In genomic region chr1:159924025-159924790, GRCh38 we compare ENCODE assay signal across 8 cellular contexts. TPM values are rescaled to one million over a fixed set of nuclear protein-coding genes. Genes with fewer than 3 reads are reported as not detected.
DNase-seq lines count a peak whose midpoint lies in the region; ATAC-seq and TF ChIP-seq lines count a peak whose summit lies in the region.

No MANE protein-coding gene starts in this region.

- H3K4me3 ChIP-seq in epithelial cell of proximal tubule (ENCODE audit: low read depth, low read length) = peak overlapping the region; percentile 95
- peak overlapping the region; percentile 97 for H3K4me3 ChIP-seq in mucosa of stomach (ENCODE audit: low read length)

- peak overlapping the region; percentile 96 for H3K27ac Mint-ChIP-seq in stimulated activated memory B cell treated with anti-CD40 and anti-IgM and Interleukin-4, amounts not matched to agents 10 μg/mL and 1 μg/mL and 100 μg/mL, for 72 hours

- H3K36me3 ChIP-seq in mucosa of stomach (ENCODE audit: control insufficient read depth, insufficient read depth, low read length) = peaks cover 36% of the 10 kb centered on the region

- peak overlapping the region; percentile 95 for H3K4me3 Mint-ChIP-seq in stimulated activated memory B cell treated with anti-CD40 and anti-IgM and Interleukin-4, amounts not matched to agents 10 μg/mL and 1 μg/mL and 100 μg/mL, for 72 hours

- H3K4me1 ChIP-seq in mucosa of stomach (ENCODE audit: control insufficient read depth, insufficient read depth, low read length) = peaks cover 49% of the 10 kb centered on the region

- TF ChIP-seq CTCF in epithelial cell of proximal tubule (conservative IDR thresholded peaks at IDR 0.05; ENCODE audit: low read depth, low read length) = peak; percentile 16

- no peaks in the 10 kb centered on the region for H3K27me3 ChIP-seq in mucosa of stomach (ENCODE audit: control insufficient read depth, insufficient read depth, low read length)

- peaks cover 6% of the 10 kb centered on the region for H3K27me3 Mint-ChIP-seq in stimulated activated memory B cell treated with anti-CD40 and anti-IgM and Interleukin-4, amounts not matched to agents 10 μg/mL and 1 μg/mL and 100 μg/mL, for 72 hours

- ATAC-seq in GM18867 (IDR thresholded peaks at IDR 0.05; ENCODE audit: unreplicated experiment) (peak; percentile 12), GM18870 (IDR thresholded peaks at IDR 0.05; ENCODE audit: unreplicated experiment) (no peak)
- peak; percentile 32 for ATAC-seq in stimulated activated memory B cell treated with anti-CD40 and anti-IgM and Interleukin-4, amounts not matched to agents 10 μg/mL and 1 μg/mL and 100 μg/mL, for 72 hours

- peaks cover 65% of the 10 kb centered on the region for H3K4me1 Mint-ChIP-seq in stimulated activated memory B cell treated with anti-CD40 and anti-IgM and Interleukin-4, amounts not matched to agents 10 μg/mL and 1 μg/mL and 100 μg/mL, for 72 hours

- peak; percentile 94 for DNase-seq in A172 (ENCODE audit: low spot score)
- peak; percentile 54 for DNase-seq in NCI-H446 treated with DMSO at 0.1 percent for 48 hours (lab: John Stamatoyannopoulos, UW)
- DNase-seq in activated T-cell treated with anti-CD3 and anti-CD28 coated beads for 4 hours = peak; percentile 25
- DNase-seq in epithelial cell of proximal tubule (ENCODE audit: low read depth) = no peak

- peak overlapping the region; percentile 98 for H3K9ac ChIP-seq in mucosa of stomach (ENCODE audit: low read length)

- peaks cover 35% of the 10 kb centered on the region for H3K36me3 Mint-ChIP-seq in stimulated activated memory B cell treated with anti-CD40 and anti-IgM and Interleukin-4, amounts not matched to agents 10 μg/mL and 1 μg/mL and 100 μg/mL, for 72 hours

- H3K9me3 ChIP-seq in mucosa of stomach (ENCODE audit: control insufficient read depth, low read length) = no peaks in the 10 kb centered on the region

- no peaks in the 10 kb centered on the region for H3K9me3 Mint-ChIP-seq in stimulated activated memory B cell treated with anti-CD40 and anti-IgM and Interleukin-4, amounts not matched to agents 10 μg/mL and 1 μg/mL and 100 μg/mL, for 72 hours

RNA-seq across cellular contexts. Expression of gene TAGLN2, which starts 1.1 kb away (rescaled TPM):
- 734 and 929 TPM in 2 replicates for total RNA-seq in A172 (2014; rRNA removed; shearing (Covaris generic))
- 584 and 1,256 TPM in 2 replicates for total RNA-seq in epithelial cell of proximal tubule

RNA-seq across cellular contexts. Expression of gene IGSF9, which starts 21.2 kb away (rescaled TPM):
- 0.89 and 1.6 TPM in 2 replicates for total RNA-seq in A172 (2014; rRNA removed; shearing (Covaris generic))
- 1.4 and 2.0 TPM in 2 replicates for total RNA-seq in epithelial cell of proximal tubule

RNA-seq across cellular contexts. Expression of gene CFAP45, which starts 24.2 kb away (rescaled TPM):
- 2.4 and 3.7 TPM in 2 replicates for total RNA-seq in A172 (2014; rRNA removed; shearing (Covaris generic))
- total RNA-seq in epithelial cell of proximal tubule = 0.46 and 0.65 TPM in 2 replicates

RNA-seq across cellular contexts. Expression of gene SLAMF9, which starts 29.8 kb away (rescaled TPM):
- not detected in 2 replicates for total RNA-seq in A172 (2014; rRNA removed; shearing (Covaris generic))
- not detected in 2 replicates for total RNA-seq in epithelial cell of proximal tubule
